In the genomic region with DNA sequence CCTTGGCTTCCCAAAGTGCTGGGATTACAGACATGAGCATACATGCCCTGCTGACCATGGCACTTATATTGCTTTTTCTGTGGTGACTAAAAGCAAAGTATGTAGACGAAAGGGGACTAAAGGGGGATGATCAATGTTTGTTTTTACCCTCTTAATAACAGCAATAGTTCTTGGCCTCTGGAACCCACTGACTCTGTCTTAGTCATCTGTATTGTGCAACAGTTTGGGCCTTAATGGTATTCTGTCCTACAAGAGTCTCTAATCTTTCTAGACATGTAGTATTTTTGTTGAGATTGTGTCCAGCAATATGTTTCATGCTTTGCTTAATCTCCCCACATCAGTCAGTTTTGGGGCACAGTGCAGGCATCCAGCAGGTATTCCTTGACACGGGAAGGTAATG, we compare ENCODE assay signal across 1 cellular context.
A peak's percentile ranks its signal among the peaks of the same experiment; 100 is the strongest.
TF ChIP-seq lines count a peak whose summit lies in the region.

No MANE protein-coding gene starts in this region.

TF ChIP-seq in K562, 482 proteins besides CTCF, POLR2A, EP300 and RAD21 (continued from another document):
- TF ChIP-seq CEBPG (CRISPR knock-in tag; IDR thresholded peaks at IDR 0.05) (0 out of 2 replicates have a peak, but pooled peaks have one; percentile 68), CEBPG (tag; conservative IDR thresholded peaks at IDR 0.05 in 1 of 2, IDR thresholded peaks at IDR 0.05 in 1 of 2) (peak; percentile 89 to 90), FOSL1 (tag; conservative IDR thresholded peaks at IDR 0.05) (peak; percentile 77), CBFA2T3 (IDR thresholded peaks at IDR 0.05) (peak; percentile 62), TRIM24 (IDR thresholded peaks at IDR 0.05) (peak; percentile 53 to 66; a peak in 2 of 4 replicates), BACH1 (tag; IDR thresholded peaks at IDR 0.05) (no peak), ZBTB33 (CRISPR knock-in tag; IDR thresholded peaks at IDR 0.05) (no peak), JUND (IDR thresholded peaks at IDR 0.05; ENCODE audit: borderline replicate concordance, low read depth, low read length) (peak; percentile 69; the same call in 1 of the 2 replicates), JUND (tag; IDR thresholded peaks at IDR 0.05; ENCODE audit: borderline replicate concordance, low read depth, low read length) (peak; percentile 35; the same call in 1 of the 3 replicates), MAFF (IDR thresholded peaks at IDR 0.05; ENCODE audit: low read length) (no peak), DPF2 (IDR thresholded peaks at IDR 0.05) (0 out of 2 replicates have a peak, but pooled peaks have one; percentile 35), TCF3 (CRISPR knock-in tag; IDR thresholded peaks at IDR 0.05) (peak; percentile 44; the same call in 1 of the 2 replicates), ATF3 (IDR thresholded peaks at IDR 0.05) (peak; percentile 62), ATF3 (CRISPR knock-in tag; conservative IDR thresholded peaks at IDR 0.05) (no peak), SMARCA4 (IDR thresholded peaks at IDR 0.05) (peak; percentile 38; the same call in 1 of the 2 replicates)
